In genomic region chr7:77308792-77309191, GRCh38 we compare ENCODE assay signal across 28 cellular contexts.
DNase-seq lines count a peak whose midpoint lies in the region; ATAC-seq, FAIRE-seq and TF ChIP-seq lines count a peak whose summit lies in the region.
"Had no signal": no experiment of that assay in that cellular context is flagged by ENCODE, and none has a peak within 500 bp of the region (broad histone marks: within the 10 kb centered on the region; RNA-seq: fewer than 3 reads in every experiment).

No MANE protein-coding gene starts in this region.

- H3K23ac ChIP-seq in mesendoderm (ENCODE audit: low read length) = no peak overlapping the region

- H2AK5ac ChIP-seq in mesendoderm (ENCODE audit: low read length) = no peak overlapping the region

- H3K18ac ChIP-seq in mesendoderm (ENCODE audit: low read length) = no peak overlapping the region

- H3K79me2 ChIP-seq in mesendoderm (ENCODE audit: control insufficient read depth, insufficient read depth, low read length) = no peaks in the 10 kb centered on the region

- FAIRE-seq in bronchial epithelial cell (lab: Jason Lieb, UNC) = peak; percentile 43
- FAIRE-seq: A204.1 had no signal

- no peak overlapping the region for H2BK15ac ChIP-seq in mesendoderm (replicated peaks; ENCODE audit: low read depth)

- DNase-seq in heart left ventricle (peak in 1 of 5 donors; percentile 26), cardiac septum (ENCODE audit: low spot score) (no peak), bronchial epithelial cell (ENCODE audit: low read depth) (peak; percentile 67), mesendoderm (peak; percentile 18), upper lobe of right lung (no peak), GM03348 (ENCODE audit: low spot score) (no peak)
- DNase-seq: activated CD4-positive, alpha-beta T cell treated with anti-CD3 and anti-CD28 coated beads, Interleukin-2, amount 10 ng/mL, durations not matched to agents 24 days and 14 days; activated CD8-positive, alpha-beta memory T cell treated with anti-CD3 and anti-CD28 coated beads, Interleukin-2, amount 50 U/mL, for 4 hours; activated gamma-delta T cell; amniotic stem cell; EL; endodermal cell; foreskin fibroblast; GM23248; left cardiac atrium; midbrain; NCI-H1048; NCI-H2029 treated with DMSO at 0.1 percent for 48 hours; NCI-H510A treated with DMSO at 0.1 percent for 48 hours; SHP77; stimulated activated naive CD4-positive, alpha-beta T cell; T-cell had no signal

- H2BK120ac ChIP-seq in mesendoderm (ENCODE audit: low read depth, low read length) = no peak overlapping the region

- TF ChIP-seq CTCF in heart left ventricle (IDR thresholded peaks at IDR 0.05) = no peak
- TF ChIP-seq CTCF in bronchial epithelial cell (IDR thresholded peaks at IDR 0.05; ENCODE audit: insufficient read depth, low read length, severe bottlenecking) = no peak
- TF ChIP-seq CTCF in upper lobe of right lung (IDR thresholded peaks at IDR 0.05) = no peak

- H2BK5ac ChIP-seq in mesendoderm (ENCODE audit: low read length) = no peak overlapping the region

- intact Hi-C loops in heart left ventricle (cut with DNase I) = no loop called here
- intact Hi-C loops in cardiac septum (cut with DNase I) = no loop called here
- intact Hi-C loops in upper lobe of right lung (cut with DNase I) = no loop called here

- peaks cover 0 to 7% (median 0%) of the 10 kb centered on the region in 12 donors for H3K9me3 ChIP-seq in heart left ventricle
- no peaks in the 10 kb centered on the region for H3K9me3 ChIP-seq in upper lobe of right lung
- H3K9me3 ChIP-seq: BLaER1 had no signal

- H4K8ac ChIP-seq in mesendoderm (ENCODE audit: low read depth, low read length) = no peak overlapping the region

- H3K4me1 ChIP-seq in heart left ventricle (peaks cover 0 to 26% (median 3%) of the 10 kb centered on the region in 12 donors), mesendoderm (ENCODE audit: control insufficient read depth, low read depth, low read length) (no peaks in the 10 kb centered on the region), upper lobe of right lung (no peaks in the 10 kb centered on the region)
- H3K4me1 ChIP-seq: BLaER1, neural progenitor cell had no signal

- H4K5ac ChIP-seq in mesendoderm (ENCODE audit: low read length) = no peak overlapping the region

- H3K4me2 ChIP-seq in mesendoderm (ENCODE audit: low read length) = no peak overlapping the region
- H3K4me2 ChIP-seq: BLaER1, KMS-11, neural progenitor cell had no signal

- H3K27me3 ChIP-seq in heart left ventricle (no peaks in the 10 kb centered on the region), bronchial epithelial cell (ENCODE audit: control insufficient read depth, insufficient read depth, low read length) (no peaks in the 10 kb centered on the region), mesendoderm (ENCODE audit: insufficient read depth, low read length, poor library complexity) (no peaks in the 10 kb centered on the region), upper lobe of right lung (no peaks in the 10 kb centered on the region)
- H3K27me3 ChIP-seq: BLaER1, neural progenitor cell had no signal

- H3K27ac ChIP-seq in heart left ventricle (no peak overlapping the region), mesendoderm (ENCODE audit: low read depth, low read length) (no peak overlapping the region), upper lobe of right lung (no peak overlapping the region)
- H3K27ac ChIP-seq: BLaER1, GM23248, KMS-11, neural progenitor cell had no signal

- ATAC-seq in heart left ventricle (peak in 3 of 4 donors; percentile 22 to 37 (median 26)), upper lobe of right lung (peak; percentile 39), GM18907 (IDR thresholded peaks at IDR 0.05; ENCODE audit: unreplicated experiment) (no peak), HG02938 (IDR thresholded peaks at IDR 0.05; ENCODE audit: unreplicated experiment) (no peak)
- ATAC-seq: T-cell had no signal

- H3K9ac ChIP-seq in mesendoderm (ENCODE audit: low read length) = no peak overlapping the region
- H3K9ac ChIP-seq: BLaER1, GM23248, KMS-11, neural progenitor cell had no signal

- H3K4ac ChIP-seq in mesendoderm (ENCODE audit: low read depth, low read length) = no peak overlapping the region

- WGBS in heart left ventricle, 4 donors = 68 to 80% (median 78%) methylated on average over 3 to 4 of the region's 4 CpGs; no CpG with 5 or more reads in 1 of the 4 donors
- WGBS in mesendoderm (ENCODE audit: extremely low coverage, insufficient coverage, low lambda C conversion rate) = no CpG with 5 or more reads among the region's 4 CpGs

- no peak overlapping the region for H3K56ac ChIP-seq in mesendoderm (ENCODE audit: low read length)

- H3K36me3 ChIP-seq in heart left ventricle = peaks cover 0 to 46% (median 19%) of the 10 kb centered on the region in 9 donors
- H3K36me3 ChIP-seq in bronchial epithelial cell (ENCODE audit: control insufficient read depth, insufficient read depth, low read length) = no peaks in the 10 kb centered on the region
- no peaks in the 10 kb centered on the region for H3K36me3 ChIP-seq in mesendoderm (ENCODE audit: control insufficient read depth, insufficient read depth, low read length)
- peaks cover 32% of the 10 kb centered on the region for H3K36me3 ChIP-seq in upper lobe of right lung
- H3K36me3 ChIP-seq: neural progenitor cell had no signal

- no peak overlapping the region for H3K4me3 ChIP-seq in heart left ventricle
- H3K4me3 ChIP-seq in bronchial epithelial cell (ENCODE audit: low read depth, low read length) = no peak overlapping the region
- H3K4me3 ChIP-seq in mesendoderm (ENCODE audit: low read length) = no peak overlapping the region
- H3K4me3 ChIP-seq in upper lobe of right lung = no peak overlapping the region
- H3K4me3 ChIP-seq: BLaER1, GM23248, neural progenitor cell had no signal

- H3K79me1 ChIP-seq in mesendoderm (ENCODE audit: low read length) = no peaks in the 10 kb centered on the region

- no peak for TF ChIP-seq POLR2A in heart left ventricle (IDR thresholded peaks at IDR 0.05)

Comparison
In these comparisons a context has a peak if more than half of its experiments do, and no peak if none do; other contexts are left out.
1. ATAC-seq: peak in heart left ventricle (3 of 4) and upper lobe of right lung (single experiment); none in GM18907 (single experiment) and HG02938 (single experiment).
2. DNase-seq: peak in bronchial epithelial cell (single experiment) and mesendoderm (single experiment); none in cardiac septum (single experiment), upper lobe of right lung (single experiment) and GM03348 (single experiment).